ENCODE assay signal across 6 cellular contexts in the genomic region with DNA sequence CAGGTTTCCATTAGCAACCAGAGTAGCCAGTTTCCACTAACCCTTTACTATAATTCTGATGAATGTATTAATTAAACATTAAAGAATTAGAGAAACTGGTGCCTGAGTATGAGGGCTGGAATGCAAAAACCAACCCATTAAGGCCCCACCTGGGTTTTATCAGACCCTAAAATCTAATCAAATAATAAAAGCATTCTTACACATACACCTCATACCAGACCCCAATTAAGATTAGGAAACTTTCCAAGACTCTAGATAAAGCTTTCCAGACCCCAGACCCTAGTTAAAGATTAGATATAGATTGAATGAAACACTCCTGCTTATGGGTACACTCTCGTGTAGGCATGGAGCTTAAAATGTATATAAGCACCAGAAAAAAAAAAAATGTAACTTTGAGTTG.
"Had no signal": no experiment of that assay in that cellular context is flagged by ENCODE, and none has a peak within 500 bp of the region (broad histone marks: within the 10 kb centered on the region; RNA-seq: fewer than 3 reads in every experiment).

No MANE protein-coding gene starts in this region.

- H3K4me1 Mint-ChIP-seq: H9 had no signal

- H3K4me3 ChIP-seq: GM23338, K562 had no signal

- ATAC-seq: GM23338, K562 had no signal

- H3K27ac Mint-ChIP-seq: GM23338, H9 had no signal

- DNase-seq: H9, HCEC 1CT, IMR-90, KG1 had no signal

- H3K4me3 Mint-ChIP-seq: GM23338, H9 had no signal
